In the genomic region with DNA sequence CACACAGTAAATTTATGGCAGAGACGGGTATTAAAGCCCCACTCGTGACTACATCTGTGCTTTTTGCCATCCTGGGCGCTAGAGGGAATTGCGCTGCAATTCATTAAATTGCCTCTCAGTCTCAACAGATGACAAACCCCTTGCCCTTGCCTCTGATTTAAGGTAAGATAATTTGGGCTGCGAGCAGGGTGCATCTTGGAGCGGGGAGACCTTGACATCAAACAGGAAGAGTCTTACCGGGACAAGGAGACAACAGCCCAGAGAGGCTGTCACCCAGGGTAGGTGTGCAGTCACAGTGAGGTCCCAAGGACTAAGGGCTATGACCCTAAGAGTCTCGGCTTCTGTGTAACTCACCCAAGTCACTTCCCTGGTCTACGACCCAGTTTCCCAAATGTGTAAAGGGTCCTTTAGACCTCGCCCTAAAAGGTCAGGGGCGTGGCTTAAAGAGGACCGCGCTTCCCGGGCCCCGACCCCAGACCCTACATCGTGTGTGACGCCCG, we compare ENCODE assay signal across 1 cellular context.
TF ChIP-seq lines count a peak whose summit lies in the region.

No MANE protein-coding gene starts in this region.

TF ChIP-seq in K562, 482 proteins besides CTCF, POLR2A, EP300 and RAD21 (continued from another document):
- TF ChIP-seq, protein P1, sequence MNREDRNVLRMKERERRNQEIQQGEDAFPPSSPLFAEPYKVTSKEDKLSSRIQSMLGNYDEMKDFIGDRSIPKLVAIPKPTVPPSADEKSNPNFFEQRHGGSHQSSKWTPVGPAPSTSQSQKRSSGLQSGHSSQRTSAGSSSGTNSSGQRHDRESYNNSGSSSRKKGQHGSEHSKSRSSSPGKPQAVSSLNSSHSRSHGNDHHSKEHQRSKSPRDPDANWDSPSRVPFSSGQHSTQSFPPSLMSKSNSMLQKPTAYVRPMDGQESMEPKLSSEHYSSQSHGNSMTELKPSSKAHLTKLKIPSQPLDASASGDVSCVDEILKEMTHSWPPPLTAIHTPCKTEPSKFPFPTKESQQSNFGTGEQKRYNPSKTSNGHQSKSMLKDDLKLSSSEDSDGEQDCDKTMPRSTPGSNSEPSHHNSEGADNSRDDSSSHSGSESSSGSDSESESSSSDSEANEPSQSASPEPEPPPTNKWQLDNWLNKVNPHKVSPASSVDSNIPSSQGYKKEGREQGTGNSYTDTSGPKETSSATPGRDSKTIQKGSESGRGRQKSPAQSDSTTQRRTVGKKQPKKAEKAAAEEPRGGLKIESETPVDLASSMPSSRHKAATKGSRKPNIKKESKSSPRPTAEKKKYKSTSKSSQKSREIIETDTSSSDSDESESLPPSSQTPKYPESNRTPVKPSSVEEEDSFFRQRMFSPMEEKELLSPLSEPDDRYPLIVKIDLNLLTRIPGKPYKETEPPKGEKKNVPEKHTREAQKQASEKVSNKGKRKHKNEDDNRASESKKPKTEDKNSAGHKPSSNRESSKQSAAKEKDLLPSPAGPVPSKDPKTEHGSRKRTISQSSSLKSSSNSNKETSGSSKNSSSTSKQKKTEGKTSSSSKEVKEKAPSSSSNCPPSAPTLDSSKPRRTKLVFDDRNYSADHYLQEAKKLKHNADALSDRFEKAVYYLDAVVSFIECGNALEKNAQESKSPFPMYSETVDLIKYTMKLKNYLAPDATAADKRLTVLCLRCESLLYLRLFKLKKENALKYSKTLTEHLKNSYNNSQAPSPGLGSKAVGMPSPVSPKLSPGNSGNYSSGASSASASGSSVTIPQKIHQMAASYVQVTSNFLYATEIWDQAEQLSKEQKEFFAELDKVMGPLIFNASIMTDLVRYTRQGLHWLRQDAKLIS (CRISPR knock-in tag; IDR thresholded peaks at IDR 0.05), result 0 out of 2 replicates have a peak, but pooled peaks have one; percentile 16
- TF ChIP-seq MTA3 (IDR thresholded peaks at IDR 0.05; ENCODE audit: borderline replicate concordance) (0 out of 2 replicates have a peak, but pooled peaks have one; percentile 15), CBX3 (IDR thresholded peaks at IDR 0.05; ENCODE audit: borderline replicate concordance in 1 of 2, low read length in 2 of 2) (no peak), ZBTB7A (IDR thresholded peaks at IDR 0.05; ENCODE audit: borderline replicate concordance, control insufficient read depth, low read depth, low read length) (peak; percentile 39; the same call in 1 of the 2 replicates)
